8 cellular contexts compared by ENCODE assay signal in genomic region chr7:1055491-1056005, GRCh38. TPM values are rescaled to one million over a fixed set of nuclear protein-coding genes. Genes with fewer than 3 reads are reported as not detected.
DNase-seq lines count a peak whose midpoint lies in the region; ATAC-seq and TF ChIP-seq lines count a peak whose summit lies in the region.

No MANE protein-coding gene starts in this region.

- H3K27ac Mint-ChIP-seq in CD4-positive, CD25-positive, alpha-beta regulatory T cell, result peak overlapping the region; percentile 85 to 86 (median 86)
- H3K27ac Mint-ChIP-seq in endodermal cell, result no peak overlapping the region

- WGBS in endodermal cell (ENCODE audit: insufficient coverage in 1 of 2, insufficient read length in 1 of 2), 2 experiments, result 94 to 97% methylated on average over 12 to 18 of the region's 18 CpGs

- H3K27me3 ChIP-seq in CD4-positive, CD25-positive, alpha-beta regulatory T cell (ENCODE audit: control insufficient read depth, insufficient read depth, low read length), result no peaks in the 10 kb centered on the region
- H3K27me3 ChIP-seq in Peyer's patch, result no peaks in the 10 kb centered on the region
- no peaks in the 10 kb centered on the region for H3K27me3 ChIP-seq in endodermal cell (ENCODE audit: control insufficient read depth, insufficient read depth, low read length, poor library complexity, severe bottlenecking)
- H3K27me3 ChIP-seq in skeletal muscle tissue (ENCODE audit: control insufficient read depth in 3 of 3, insufficient read depth in 3 of 3, low read length in 3 of 3), result no peaks in the 10 kb centered on the region
- H3K27me3 ChIP-seq in H7 (ENCODE audit: control insufficient read depth, insufficient read depth, low read length), result no peaks in the 10 kb centered on the region

- ATAC-seq in CD4-positive, CD25-positive, alpha-beta regulatory T cell (ENCODE audit: low read depth in 2 of 2), result peak in 1 of 2 donors; percentile 15
- ATAC-seq in GM19452 (IDR thresholded peaks at IDR 0.05; ENCODE audit: unreplicated experiment), result no peak

- no peaks in the 10 kb centered on the region for H3K36me3 Mint-ChIP-seq in CD4-positive, CD25-positive, alpha-beta regulatory T cell
- H3K36me3 Mint-ChIP-seq in endodermal cell (ENCODE audit: low read depth), result peaks cover 9% of the 10 kb centered on the region

- peak overlapping the region; percentile 23 for H3K27ac ChIP-seq in CD4-positive, CD25-positive, alpha-beta regulatory T cell (ENCODE audit: insufficient read depth, low read length, poor library complexity, severe bottlenecking)
- H3K27ac ChIP-seq in Peyer's patch (peak overlapping the region in 3 of 4 donors; percentile 38 to 52 (median 48)), endodermal cell (ENCODE audit: low read depth, low read length) (peak overlapping the region; percentile 38), skeletal muscle tissue (ENCODE audit: low read depth, low read length) (peak overlapping the region; percentile 61)

- DNase-seq in CD4-positive, CD25-positive, alpha-beta regulatory T cell, result no peak
- no peak for DNase-seq in Peyer's patch
- DNase-seq in endodermal cell, result no peak
- no peak for DNase-seq in H7
- DNase-seq in pons (ENCODE audit: low spot score), result no peak
- no peak for DNase-seq in KG1 (lab: John Stamatoyannopoulos, UW)

- H3K9me3 Mint-ChIP-seq in CD4-positive, CD25-positive, alpha-beta regulatory T cell, result no peaks in the 10 kb centered on the region
- H3K9me3 Mint-ChIP-seq in endodermal cell, result no peaks in the 10 kb centered on the region

- no peaks in the 10 kb centered on the region for H3K36me3 ChIP-seq in CD4-positive, CD25-positive, alpha-beta regulatory T cell (ENCODE audit: control insufficient read depth, insufficient read depth, low read length)
- peaks cover 0 to 7% (median 0%) of the 10 kb centered on the region in 3 donors for H3K36me3 ChIP-seq in Peyer's patch
- H3K36me3 ChIP-seq in endodermal cell (ENCODE audit: control insufficient read depth, insufficient read depth, low read length), result no peaks in the 10 kb centered on the region
- H3K36me3 ChIP-seq in skeletal muscle tissue (ENCODE audit: control insufficient read depth in 3 of 3, insufficient read depth in 3 of 3, low read length in 3 of 3), result peaks cover 0 to 4% (median 0%) of the 10 kb centered on the region in 3 donors
- no peaks in the 10 kb centered on the region; the same call in 1 of the 2 replicates for H3K36me3 ChIP-seq in H7 (replicated peaks; ENCODE audit: control insufficient read depth, insufficient read depth, low read length)

- no peak for TF ChIP-seq POLR2A in Peyer's patch (IDR thresholded peaks at IDR 0.05)

- TF ChIP-seq CTCF in Peyer's patch (IDR thresholded peaks at IDR 0.05), result no peak
- no peak for TF ChIP-seq CTCF in endodermal cell (conservative IDR thresholded peaks at IDR 0.05)

- peaks cover 26% of the 10 kb centered on the region for H3K4me1 ChIP-seq in CD4-positive, CD25-positive, alpha-beta regulatory T cell (ENCODE audit: control insufficient read depth, insufficient read depth, low read length, poor library complexity, severe bottlenecking)
- peaks cover 0 to 56% (median 8%) of the 10 kb centered on the region in 4 donors for H3K4me1 ChIP-seq in Peyer's patch
- H3K4me1 ChIP-seq in endodermal cell (ENCODE audit: control insufficient read depth, insufficient read depth, low read length), result peaks cover 11% of the 10 kb centered on the region
- peaks cover 39 to 70% (median 69%) of the 10 kb centered on the region in 3 donors for H3K4me1 ChIP-seq in skeletal muscle tissue (ENCODE audit: control insufficient read depth in 3 of 3, insufficient read depth in 3 of 3, low read length in 3 of 3)

- H3K9ac ChIP-seq in endodermal cell (ENCODE audit: extremely low read depth, low read length, poor library complexity, severe bottlenecking) (no peak overlapping the region), skeletal muscle tissue (ENCODE audit: low read depth in 1 of 3, low read length in 3 of 3) (peak overlapping the region; percentile 45 to 66 (median 57))

- no peaks in the 10 kb centered on the region for H3K9me3 ChIP-seq in CD4-positive, CD25-positive, alpha-beta regulatory T cell (ENCODE audit: control insufficient read depth in 2 of 2, low read length in 2 of 2)
- H3K9me3 ChIP-seq in Peyer's patch (no peaks in the 10 kb centered on the region), endodermal cell (ENCODE audit: control insufficient read depth, low read length) (no peaks in the 10 kb centered on the region), skeletal muscle tissue (ENCODE audit: control insufficient read depth in 3 of 3, low read length in 3 of 3) (no peaks in the 10 kb centered on the region)

- H3K4me3 Mint-ChIP-seq in CD4-positive, CD25-positive, alpha-beta regulatory T cell, result peak overlapping the region; percentile 89 to 94 (median 92)
- no peak overlapping the region for H3K4me3 Mint-ChIP-seq in endodermal cell

- peaks cover 0 to 32% (median 12%) of the 10 kb centered on the region in 4 donors for H3K4me1 Mint-ChIP-seq in CD4-positive, CD25-positive, alpha-beta regulatory T cell
- peaks cover 6% of the 10 kb centered on the region for H3K4me1 Mint-ChIP-seq in endodermal cell

- H3K27me3 Mint-ChIP-seq in CD4-positive, CD25-positive, alpha-beta regulatory T cell, result no peaks in the 10 kb centered on the region
- no peaks in the 10 kb centered on the region for H3K27me3 Mint-ChIP-seq in endodermal cell (ENCODE audit: insufficient read depth)

- H3K4me3 ChIP-seq in CD4-positive, CD25-positive, alpha-beta regulatory T cell (ENCODE audit: low read depth, low read length), result no peak overlapping the region
- H3K4me3 ChIP-seq in Peyer's patch, result peak overlapping the region in 3 of 4 donors; percentile 18 to 35 (median 27)
- H3K4me3 ChIP-seq in endodermal cell (ENCODE audit: low read length), result no peak overlapping the region
- peak overlapping the region; percentile 54 to 66 (median 60) for H3K4me3 ChIP-seq in skeletal muscle tissue (ENCODE audit: low read length in 3 of 3)
- H3K4me3 ChIP-seq in H7 (ENCODE audit: insufficient read depth, low read depth, low read length), result no peak overlapping the region

RNA-seq across cellular contexts. Expression of gene GPR146, which starts 11.2 kb away (rescaled TPM):
- 21.5 TPM for total RNA-seq in CD4-positive, CD25-positive, alpha-beta regulatory T cell
- 10 to 100 TPM; 14.1 to 26.4 (median 19.4) TPM for polyA plus RNA-seq in CD4-positive, CD25-positive, alpha-beta regulatory T cell
- total RNA-seq in Peyer's patch (10 to 100 TPM in 1 of 4 donors, 1 to 10 TPM in 3; 1.4 to 13.2 (median 4.4) TPM), endodermal cell (under 1 TPM; 0.66 to 0.75 TPM), skeletal muscle tissue (5.2 TPM)
- polyA plus RNA-seq in endodermal cell (2013, experiment 1 of 2), result 1.1 TPM
- polyA plus RNA-seq in endodermal cell (2013, experiment 2 of 2), result 1.7 TPM
- 0.07 and 0.87 TPM in 2 replicates for total RNA-seq in H7 (2014; rRNA removed; shearing (Covaris generic))

RNA-seq across cellular contexts. Expression of gene GPER1, which starts 32.4 kb away (rescaled TPM):
- total RNA-seq in CD4-positive, CD25-positive, alpha-beta regulatory T cell, result not detected
- under 1 TPM in 1 of 4 donors, not detected in 3; 0.10 TPM for polyA plus RNA-seq in CD4-positive, CD25-positive, alpha-beta regulatory T cell
- total RNA-seq in Peyer's patch (1 to 10 TPM in 3 of 4 donors, under 1 TPM in 1; 0.53 to 8.3 (median 2.1) TPM), endodermal cell (under 1 TPM; 0.35 to 0.51 TPM), skeletal muscle tissue (5.2 TPM)
- polyA plus RNA-seq in endodermal cell (2013, experiment 1 of 2), result 1.1 TPM
- polyA plus RNA-seq in endodermal cell (2013, experiment 2 of 2), result 0.91 TPM
- 0.14 and 0.63 TPM in 2 replicates for total RNA-seq in H7 (2014; rRNA removed; shearing (Covaris generic))

Comparison
In these comparisons a context has a peak if more than half of its experiments do, and no peak if none do; other contexts are left out.
1. H3K4me3 ChIP-seq: peak in Peyer's patch (3 of 4) and skeletal muscle tissue (3 of 3); none in CD4-positive, CD25-positive, alpha-beta regulatory T cell (single experiment), endodermal cell (single experiment) and H7 (single experiment).
2. Peak in every context shown above with its lines, with median percentiles within 50 percentile points of each other: H3K27ac ChIP-seq.